8 cellular contexts compared by ENCODE assay signal in the genomic region with DNA sequence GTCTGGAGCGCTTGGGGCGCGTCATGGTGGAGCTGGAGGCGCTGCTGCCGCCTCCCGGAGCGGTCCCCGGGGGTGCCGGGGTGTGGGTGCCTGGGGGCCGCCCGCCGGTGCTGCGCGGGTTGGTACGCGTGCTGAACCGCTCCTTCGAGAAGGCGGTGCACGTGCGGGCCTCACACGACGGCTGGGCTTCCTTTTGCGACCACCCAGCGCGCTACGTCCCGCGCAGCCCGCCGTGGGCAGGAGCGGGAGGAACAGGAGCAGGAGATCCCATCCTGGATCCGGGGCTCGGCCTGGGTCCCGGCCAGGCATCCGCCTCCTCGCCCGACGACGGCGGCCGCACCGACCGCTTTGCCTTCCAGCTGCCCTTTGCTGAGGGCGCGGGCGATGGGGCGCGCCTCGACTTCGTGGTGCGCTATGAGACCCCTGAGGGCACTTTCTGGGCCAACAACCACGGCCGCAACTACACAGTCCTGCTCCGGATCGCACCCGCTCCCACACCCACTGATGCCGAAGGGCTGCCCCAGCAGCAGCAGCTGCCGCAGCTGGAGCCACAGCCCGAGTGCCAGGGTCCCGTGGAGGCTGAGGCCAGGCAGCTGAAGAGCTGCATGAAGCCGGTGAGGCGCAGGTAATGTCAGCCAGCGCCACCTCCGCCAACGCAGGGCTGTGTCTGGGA. TPM values are rescaled to one million over a fixed set of nuclear protein-coding genes. Genes with fewer than 3 reads are reported as not detected.
A peak's percentile ranks its signal among the peaks of the same experiment; 100 is the strongest.
DNase-seq lines count a peak whose midpoint lies in the region; TF ChIP-seq lines count a peak whose summit lies in the region.

No MANE protein-coding gene starts in this region.

- peaks cover 16% of the 10 kb centered on the region for H3K36me3 ChIP-seq in SJSA1

- H3K27ac ChIP-seq in SJSA1, result peak overlapping the region; percentile 96

- TF ChIP-seq CTCF in fibroblast of pulmonary artery (IDR thresholded peaks at IDR 0.05; ENCODE audit: low read length, missing control alignments), result no peak

- no peaks in the 10 kb centered on the region for H3K9me3 ChIP-seq in SJSA1 (replicated peaks)

- H3K4me3 ChIP-seq in SJSA1, result peak overlapping the region; percentile 96
- H3K4me3 ChIP-seq in fibroblast of pulmonary artery (replicated peaks; ENCODE audit: low read depth, low read length), result peak overlapping the region; percentile 59

- H3K4me1 ChIP-seq in SJSA1 (replicated peaks), result peaks cover 13% of the 10 kb centered on the region

- DNase-seq in ELF-1 (ENCODE audit: low read depth, low spot score) (peak; percentile 32), SJSA1 (ENCODE audit: low read depth in 1 of 2, low spot score in 2 of 2) (no peak), fibroblast of pulmonary artery (ENCODE audit: low read depth) (no peak), retina (peak; percentile 8), RPMI8226 (no peak), ureter (ENCODE audit: low spot score) (no peak), head of caudate nucleus (no peak), amniotic stem cell (lab: John Stamatoyannopoulos, UW) (no peak)

- intact Hi-C loops in head of caudate nucleus (cut with DNase I), result no loop called here

- no peaks in the 10 kb centered on the region for H3K27me3 ChIP-seq in SJSA1 (replicated peaks)

RNA-seq across cellular contexts. Expression of gene PPP1R3F, which starts 0.8 kb away (rescaled TPM):
- 6.5 and 6.8 TPM in 2 replicates for total RNA-seq in SJSA1 (2014; rRNA removed; shearing (Covaris generic))
- total RNA-seq in ureter, result 6.2 TPM

RNA-seq across cellular contexts. Expression of gene FOXP3, which starts 5.9 kb away (rescaled TPM):
- total RNA-seq in SJSA1 (2014; rRNA removed; shearing (Covaris generic)), result not detected in 2 replicates
- 0.49 TPM for total RNA-seq in ureter

RNA-seq across cellular contexts. Expression of gene GAGE10, which starts 33.1 kb away (rescaled TPM):
- not detected in 2 replicates for total RNA-seq in SJSA1 (2014; rRNA removed; shearing (Covaris generic))
- total RNA-seq in ureter, result not detected

RNA-seq across cellular contexts. Expression of gene CCDC22, which starts 35.1 kb away (rescaled TPM):
- total RNA-seq in SJSA1 (2014; rRNA removed; shearing (Covaris generic)), result 11.4 and 13.1 TPM in 2 replicates
- 16.9 TPM for total RNA-seq in ureter

RNA-seq across cellular contexts. Expression of gene CACNA1F, which starts 37.2 kb away (rescaled TPM):
- not detected in 2 replicates for total RNA-seq in SJSA1 (2014; rRNA removed; shearing (Covaris generic))
- 0.49 TPM for total RNA-seq in ureter

Comparison
In these comparisons a context has a peak if more than half of its experiments do, and no peak if none do; other contexts are left out.
1. DNase-seq: peak in ELF-1 (single experiment) and retina (single experiment); none in SJSA1 (0 of 2), fibroblast of pulmonary artery (single experiment), RPMI8226 (single experiment), ureter (single experiment), head of caudate nucleus (0 of 42) and amniotic stem cell (single experiment).